8 cellular contexts compared by ENCODE assay signal in genomic region chr5:80255752-80256479, GRCh38. TPM values are rescaled to one million over a fixed set of nuclear protein-coding genes. Genes with fewer than 3 reads are reported as not detected.
DNase-seq lines count a peak whose midpoint lies in the region; ATAC-seq and TF ChIP-seq lines count a peak whose summit lies in the region.

SERINC5 (minus strand) TSS chr5:80256048; CDS start chr5:80255922, 126 bp downstream.

- H3K4me1 Mint-ChIP-seq in T-cell (peaks cover 45 to 55% (median 54%) of the 10 kb centered on the region in 3 donors), progenitor cell of endocrine pancreas (ENCODE audit: low read depth) (peaks cover 42% of the 10 kb centered on the region)

- H3K4me3 ChIP-seq in HUES64 (ENCODE audit: low read length) (peak within 1 kb of the TSS; percentile 83), adipocyte (ENCODE audit: low read length) (peak within 1 kb of the TSS; percentile 91), heart right ventricle (peak within 1 kb of the TSS; percentile 70 to 97 (median 80)), upper lobe of left lung (peak within 1 kb of the TSS; percentile 70 to 96 (median 76))

- TF ChIP-seq EP300 in upper lobe of left lung (IDR thresholded peaks at IDR 0.05), result peak in 2 of 4 donors; percentile 1 to 24

- TF ChIP-seq CTCF in heart right ventricle (IDR thresholded peaks at IDR 0.05), result no peak
- no peak for TF ChIP-seq CTCF in progenitor cell of endocrine pancreas (IDR thresholded peaks at IDR 0.05; ENCODE audit: unreplicated experiment)
- no peak for TF ChIP-seq CTCF in upper lobe of left lung (IDR thresholded peaks at IDR 0.05)

- POLR2A ChIA-PET in T-cell (lab: Charles Lee), result interaction anchor here (0.6 to 1.7 kb wide), 23 partner anchors 16 to 1908 kb away, joined by 3 to 12 read pairs (median 5); no protein-coding TSS in a partner anchor

- peak within 1 kb of the TSS; percentile 98 for H3K27ac ChIP-seq in HUES64 (ENCODE audit: low read depth, low read length)
- peak within 1 kb of the TSS; percentile 82 to 100 (median 94) for H3K27ac ChIP-seq in heart right ventricle
- peak within 1 kb of the TSS; percentile 96 to 98 (median 98) for H3K27ac ChIP-seq in upper lobe of left lung

- peaks cover 25% of the 10 kb centered on the region for H3K36me3 Mint-ChIP-seq in T-cell
- H3K36me3 Mint-ChIP-seq in progenitor cell of endocrine pancreas (ENCODE audit: insufficient read depth), result peaks cover 8% of the 10 kb centered on the region

- TF ChIP-seq POLR2A in upper lobe of left lung (IDR thresholded peaks at IDR 0.05), result peak in 3 of 4 donors; percentile 77 to 98 (median 91)

- H3K9me3 Mint-ChIP-seq in T-cell, result no peaks in the 10 kb centered on the region
- no peaks in the 10 kb centered on the region for H3K9me3 Mint-ChIP-seq in progenitor cell of endocrine pancreas (ENCODE audit: low read depth)

- H3K36me3 ChIP-seq in HUES64 (ENCODE audit: insufficient read depth, low read length) (0 out of 2 replicates have a peak, but pooled peaks cover 3% of the 10 kb centered on the region), adipocyte (ENCODE audit: control insufficient read depth, insufficient read depth, low read length, severe bottlenecking) (no peaks in the 10 kb centered on the region), heart right ventricle (no peaks in the 10 kb centered on the region), upper lobe of left lung (no peaks in the 10 kb centered on the region)

- H3K9me3 ChIP-seq in HUES64 (ENCODE audit: insufficient read depth, low read depth, low read length), result no peaks in the 10 kb centered on the region
- H3K9me3 ChIP-seq in adipocyte (ENCODE audit: control insufficient read depth, low read length), result no peaks in the 10 kb centered on the region
- H3K9me3 ChIP-seq in heart right ventricle, result no peaks in the 10 kb centered on the region
- H3K9me3 ChIP-seq in upper lobe of left lung, result no peaks in the 10 kb centered on the region

- peak within 1 kb of the TSS; percentile 91 for H3K9ac ChIP-seq in HUES64 (ENCODE audit: low read depth, low read length)
- peak within 1 kb of the TSS; percentile 98 for H3K9ac ChIP-seq in adipocyte (ENCODE audit: low read length)

- peak within 1 kb of the TSS; percentile 96 to 97 for H3K27ac Mint-ChIP-seq in T-cell
- H3K27ac Mint-ChIP-seq in progenitor cell of endocrine pancreas, result peak within 1 kb of the TSS; percentile 99

- H3K27me3 Mint-ChIP-seq in T-cell (no peaks in the 10 kb centered on the region), progenitor cell of endocrine pancreas (no peaks in the 10 kb centered on the region)

- WGBS in HUES64, result under 1% methylated on average over 90 of the region's 90 CpGs
- WGBS in heart right ventricle, 2 donors, result 0 to 1% methylated on average over 83 to 90 of the region's 90 CpGs
- 0% methylated on average over 21 to 22 of the region's 90 CpGs for WGBS in upper lobe of left lung, 2 donors

- DNase-seq in DMS53 (lab: John Stamatoyannopoulos, UW) (peak; percentile 92), T-cell (peak; percentile 64 to 87 (median 79)), adipocyte (ENCODE audit: low read depth) (peak; percentile 92), heart right ventricle (peak; percentile 87 to 88), progenitor cell of endocrine pancreas (ENCODE audit: low spot score, unreplicated experiment) (peak; percentile 53), upper lobe of left lung (peak; percentile 90 to 97)

- H3K4me1 ChIP-seq in HUES64 (ENCODE audit: insufficient read depth, low read length) (peaks cover 31% of the 10 kb centered on the region), adipocyte (ENCODE audit: control insufficient read depth, insufficient read depth, low read length) (peaks cover 22% of the 10 kb centered on the region), heart right ventricle (peaks cover 11 to 53% (median 36%) of the 10 kb centered on the region in 9 donors), upper lobe of left lung (peaks cover 20 to 52% (median 38%) of the 10 kb centered on the region in 4 donors)

- H3K27me3 ChIP-seq in HUES64 (ENCODE audit: insufficient read depth, low read length), result no peaks in the 10 kb centered on the region
- H3K27me3 ChIP-seq in adipocyte (replicated peaks; ENCODE audit: control insufficient read depth, insufficient read depth, low read length), result no peaks in the 10 kb centered on the region
- H3K27me3 ChIP-seq in heart right ventricle, result no peaks in the 10 kb centered on the region
- no peaks in the 10 kb centered on the region for H3K27me3 ChIP-seq in upper lobe of left lung

- H3K4me3 Mint-ChIP-seq in T-cell (peak within 1 kb of the TSS; percentile 95 to 97 (median 97)), progenitor cell of endocrine pancreas (ENCODE audit: low read depth) (peak within 1 kb of the TSS; percentile 94)

- ATAC-seq in GM21423 (IDR thresholded peaks at IDR 0.05; ENCODE audit: unreplicated experiment) (peak; percentile 84), T-cell (replicated peaks in 1 of 4) (peak; percentile 81 to 88 (median 83)), heart right ventricle (peak; percentile 89 to 95 (median 93)), upper lobe of left lung (ENCODE audit: low FRiP score in 2 of 2) (peak; percentile 89 to 96)

- intact Hi-C loops in heart right ventricle (cut with DNase I), result loop anchor here in 8 of 10 donors (2.0 to 10.0 kb wide), 12 partner anchors 51 to 741 kb away; partner anchors contain the start of genes ZFYVE16 (in 2 of the 8) and HOMER1 (in 1 of the 8)

- CTCF ChIA-PET in T-cell (lab: Charles Lee), result interaction anchor here (0.6 to 2.7 kb wide), 16 partner anchors 10 to 1123 kb away, joined by 3 to 13 read pairs (median 4); no protein-coding TSS in a partner anchor

RNA-seq across cellular contexts. Expression of gene SERINC5, which starts in this region (rescaled TPM):
- polyA plus RNA-seq in HUES64 (2013, experiment 1 of 2), result 33.9 TPM
- 37.5 TPM for polyA plus RNA-seq in HUES64 (2013, experiment 2 of 2)
- total RNA-seq in T-cell (100 to 1,000 TPM; 109 to 170 (median 112) TPM), heart right ventricle (10 to 100 TPM; 13.2 to 21.9 (median 15.8) TPM), progenitor cell of endocrine pancreas (174 and 198 TPM in 2 replicates), upper lobe of left lung (10 to 100 TPM; 27.3 to 62.4 (median 41.3) TPM)
- 1 to 10 TPM; 2.3 to 2.7 TPM for polyA plus RNA-seq in heart right ventricle

Comparison
In these comparisons a context has a peak if more than half of its experiments do, and no peak if none do; other contexts are left out.
1. Peak in every context shown above with its lines: DNase-seq, ATAC-seq, H3K4me3 ChIP-seq and H3K27ac ChIP-seq.